In the genomic region with DNA sequence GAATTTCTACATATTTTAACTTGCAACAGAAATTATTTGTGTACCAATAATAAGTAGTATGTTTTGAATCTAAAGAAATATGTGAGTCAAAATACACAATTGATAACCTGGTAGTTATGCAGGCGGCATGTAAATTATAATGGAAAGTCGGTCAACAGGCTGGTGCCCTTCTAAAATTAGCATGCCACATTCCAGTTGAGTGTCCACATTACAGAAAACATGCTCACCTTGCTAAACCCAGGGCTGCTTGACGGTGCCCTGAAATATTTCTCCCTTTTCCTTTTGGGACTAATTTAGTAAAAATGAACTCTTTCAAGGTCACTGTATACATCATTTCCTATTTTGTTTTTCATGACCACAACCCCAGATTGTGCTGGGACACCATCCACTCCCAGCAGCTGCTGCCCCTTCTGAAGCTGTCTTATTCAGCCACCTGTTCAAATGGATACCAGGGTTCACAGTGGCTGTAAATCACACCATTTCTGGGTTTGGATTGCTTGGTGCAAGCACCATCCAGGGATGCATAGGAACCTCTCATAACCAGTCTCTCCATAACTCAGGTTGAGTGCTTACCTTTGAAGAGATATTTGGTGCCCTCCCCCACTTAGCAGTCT, we compare ENCODE assay signal across 22 cellular contexts.
"Had no signal": no experiment of that assay in that cellular context is flagged by ENCODE, and none has a peak within 500 bp of the region (broad histone marks: within the 10 kb centered on the region; RNA-seq: fewer than 3 reads in every experiment).

No MANE protein-coding gene starts in this region.

- H3K27ac Mint-ChIP-seq: dendritic cell treated with granulocyte-macrophage colony-stimulating factor and Interleukin-4, amounts not matched to agents 40 ng/mL and 50 ng/mL, for 4 days; memory B cell; mesothelial cell of epicardium; natural killer cell treated with Interleukin-12 subunit alpha and Interleukin-12 subunit beta and Interleukin-15 and Interleukin-18, amount 100 ng/mL, for 72 hours had no signal

- H3K27me3 ChIP-seq: esophagus muscularis mucosa, gastroesophageal sphincter, pancreas, sigmoid colon had no signal

- H3K4me1 Mint-ChIP-seq: memory B cell, mesothelial cell of epicardium had no signal

- ATAC-seq: effector memory CD8-positive, alpha-beta T cell; gastroesophageal sphincter; left lobe of liver; lower lobe of right lung; natural killer cell treated with Interleukin-12 subunit alpha and Interleukin-12 subunit beta and Interleukin-15 and Interleukin-18, amount 100 ng/mL, for 72 hours; pancreas had no signal

- H3K4me3 Mint-ChIP-seq: dendritic cell treated with granulocyte-macrophage colony-stimulating factor and Interleukin-4, amounts not matched to agents 40 ng/mL and 50 ng/mL, for 4 days; effector memory CD8-positive, alpha-beta T cell; memory B cell; mesothelial cell of epicardium; natural killer cell treated with Interleukin-12 subunit alpha and Interleukin-12 subunit beta and Interleukin-15 and Interleukin-18, amount 100 ng/mL, for 72 hours had no signal

- H3K27me3 Mint-ChIP-seq: dendritic cell treated with granulocyte-macrophage colony-stimulating factor and Interleukin-4, amounts not matched to agents 40 ng/mL and 50 ng/mL, for 4 days; effector memory CD8-positive, alpha-beta T cell; memory B cell; natural killer cell treated with Interleukin-12 subunit alpha and Interleukin-12 subunit beta and Interleukin-15 and Interleukin-18, amount 100 ng/mL, for 72 hours had no signal

- H3K9me3 Mint-ChIP-seq: dendritic cell treated with granulocyte-macrophage colony-stimulating factor and Interleukin-4, amounts not matched to agents 40 ng/mL and 50 ng/mL, for 4 days; effector memory CD8-positive, alpha-beta T cell; memory B cell; natural killer cell treated with Interleukin-12 subunit alpha and Interleukin-12 subunit beta and Interleukin-15 and Interleukin-18, amount 100 ng/mL, for 72 hours had no signal

- H3K36me3 ChIP-seq: gastroesophageal sphincter, lower lobe of right lung, pancreas, prostate gland, sigmoid colon had no signal

- H3K4me1 ChIP-seq: lower lobe of right lung, pancreas, prostate gland had no signal

- DNase-seq: cerebellar nuclear complex; effector memory CD8-positive, alpha-beta T cell; hippocampal formation; kidney glomerular epithelial cell; lower lobe of right lung; occipital lobe; pancreas; retina; sigmoid colon; stimulated activated CD4-positive, alpha-beta T cell treated with anti-CD3 and anti-CD28 coated beads, Interleukin-2, amount 100 ng/mL, for 48 hours; stimulated activated naive CD4-positive, alpha-beta T cell treated with Interleukin-2 at 50 U/mL for 16 hours; trophoblast cell had no signal

- H3K27ac ChIP-seq: epithelial cell of prostate, esophagus muscularis mucosa, gastroesophageal sphincter, lower lobe of right lung, pancreas, prostate gland, sigmoid colon had no signal

- H3K36me3 Mint-ChIP-seq: natural killer cell treated with Interleukin-12 subunit alpha and Interleukin-12 subunit beta and Interleukin-15 and Interleukin-18, amount 100 ng/mL, for 72 hours had no signal

- H3K4me3 ChIP-seq: esophagus muscularis mucosa, gastroesophageal sphincter, lower lobe of right lung, pancreas, prostate gland, sigmoid colon, smooth muscle cell had no signal

- H3K9me3 ChIP-seq: esophagus muscularis mucosa, gastroesophageal sphincter, lower lobe of right lung, pancreas, prostate gland, sigmoid colon had no signal
